Comparison of ENCODE assay signal across 22 cellular contexts in the genomic region with DNA sequence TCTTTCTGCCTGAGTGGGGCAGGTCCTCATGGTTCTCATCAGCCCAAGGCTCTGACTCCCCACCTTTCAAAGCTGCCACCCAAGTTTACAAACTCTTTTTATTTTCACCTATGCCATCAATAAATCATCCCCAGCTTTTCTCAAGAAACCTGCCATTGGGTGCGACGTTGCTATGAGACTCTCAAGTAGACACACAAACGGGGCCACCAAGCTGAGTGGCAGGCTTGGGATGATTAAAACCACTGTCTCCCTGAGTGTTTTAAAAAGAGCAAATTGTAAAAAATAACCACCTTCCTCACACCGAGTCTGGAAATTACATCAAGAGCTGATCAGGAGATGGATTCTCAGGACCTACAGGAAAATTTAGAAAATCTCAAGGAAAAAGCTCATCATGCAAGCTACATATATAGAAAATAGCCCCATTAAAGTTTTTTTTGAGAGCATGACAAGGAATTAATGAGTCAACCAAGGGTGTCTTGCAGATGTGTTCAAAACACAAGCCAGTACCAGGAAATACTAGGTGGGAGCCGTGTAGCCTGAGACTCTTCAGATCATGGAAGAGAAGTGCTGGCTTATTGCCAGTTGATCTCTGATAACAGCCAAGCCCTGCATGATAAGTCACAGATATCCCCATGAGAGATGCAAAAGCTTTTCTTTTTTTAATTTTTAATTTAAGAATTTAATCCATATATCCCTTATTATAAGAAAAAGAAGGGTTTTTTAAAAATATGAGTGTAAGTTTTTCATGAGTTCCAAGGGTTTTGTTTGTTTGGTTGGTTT.
DNase-seq lines count a peak whose midpoint lies in the region; ATAC-seq and TF ChIP-seq lines count a peak whose summit lies in the region.
"Had no signal": no experiment of that assay in that cellular context is flagged by ENCODE, and none has a peak within 500 bp of the region (broad histone marks: within the 10 kb centered on the region; RNA-seq: fewer than 3 reads in every experiment).

No MANE protein-coding gene starts in this region.

- no peaks in the 10 kb centered on the region for H3K27me3 ChIP-seq in right atrium auricular region
- H3K27me3 ChIP-seq in HAP-1 (ENCODE audit: low read depth), result no peaks in the 10 kb centered on the region
- H3K27me3 ChIP-seq: esophagus squamous epithelium had no signal

- H3K4me3 ChIP-seq in right atrium auricular region (no peak overlapping the region), HAP-1 (no peak overlapping the region)
- H3K4me3 ChIP-seq: esophagus squamous epithelium, left lung had no signal

- CTCF ChIA-PET in activated CD8-positive, alpha-beta T cell treated with anti-CD3 and anti-CD28 coated beads, Interleukin-2, amount 10 ng/mL, durations not matched to agents 7 days and 5 days (lab: Charles Lee), result no interaction called here

- H3K4me3 Mint-ChIP-seq in activated CD8-positive, alpha-beta T cell treated with anti-CD3 and anti-CD28 coated beads, Interleukin-2, amount 10 ng/mL, durations not matched to agents 7 days and 5 days, result no peak overlapping the region
- H3K4me3 Mint-ChIP-seq: activated CD4-positive, alpha-beta T cell treated with anti-CD3 and anti-CD28 coated beads, Interleukin-2, amount 10 ng/mL, durations not matched to agents 7 days and 5 days; activated CD8-positive, alpha-beta memory T cell treated with anti-CD3 and anti-CD28 coated beads, Interleukin-2, amount 10 ng/mL, durations not matched to agents 7 days and 5 days; activated naive CD4-positive, alpha-beta T cell treated with anti-CD3 and anti-CD28 coated beads for 36 hours; CD4-positive, alpha-beta memory T cell; H9; immature natural killer cell; naive B cell had no signal

- no peaks in the 10 kb centered on the region for H3K9me3 Mint-ChIP-seq in activated CD8-positive, alpha-beta T cell treated with anti-CD3 and anti-CD28 coated beads, Interleukin-2, amount 10 ng/mL, durations not matched to agents 7 days and 5 days (ENCODE audit: insufficient read depth)
- H3K9me3 Mint-ChIP-seq: activated CD4-positive, alpha-beta T cell treated with anti-CD3 and anti-CD28 coated beads, Interleukin-2, amount 10 ng/mL, durations not matched to agents 7 days and 5 days; activated naive CD4-positive, alpha-beta T cell treated with anti-CD3 and anti-CD28 coated beads for 36 hours; immature natural killer cell had no signal

- POLR2A ChIA-PET in activated CD8-positive, alpha-beta T cell treated with anti-CD3 and anti-CD28 coated beads, Interleukin-2, amount 10 ng/mL, durations not matched to agents 7 days and 5 days (lab: Charles Lee), result interaction anchor here (0.6 kb wide), 1 partner anchor 77 kb away, joined by 3 read pairs; no protein-coding TSS in a partner anchor

- H3K9me3 ChIP-seq in right atrium auricular region (no peaks in the 10 kb centered on the region), HAP-1 (no peaks in the 10 kb centered on the region; the same call in 1 of the 2 replicates)
- H3K9me3 ChIP-seq: esophagus squamous epithelium, left lung had no signal

- H3K27ac ChIP-seq in right atrium auricular region, result no peak overlapping the region
- H3K27ac ChIP-seq: esophagus squamous epithelium, KMS-11, left lung, WERI-Rb-1 had no signal

- H3K36me3 ChIP-seq in right atrium auricular region (no peaks in the 10 kb centered on the region), HAP-1 (replicated peaks) (no peaks in the 10 kb centered on the region)
- H3K36me3 ChIP-seq: esophagus squamous epithelium, left lung, WERI-Rb-1 had no signal

- no peak for TF ChIP-seq CTCF in right atrium auricular region (IDR thresholded peaks at IDR 0.05)

- H3K27me3 Mint-ChIP-seq in activated CD8-positive, alpha-beta T cell treated with anti-CD3 and anti-CD28 coated beads, Interleukin-2, amount 10 ng/mL, durations not matched to agents 7 days and 5 days (ENCODE audit: low read depth), result no peaks in the 10 kb centered on the region
- H3K27me3 Mint-ChIP-seq: activated CD4-positive, alpha-beta T cell treated with anti-CD3 and anti-CD28 coated beads, Interleukin-2, amount 10 ng/mL, durations not matched to agents 7 days and 5 days; activated CD8-positive, alpha-beta memory T cell treated with anti-CD3 and anti-CD28 coated beads, Interleukin-2, amount 10 ng/mL, durations not matched to agents 7 days and 5 days had no signal

- in situ Hi-C loops in HAP-1 (cut with MboI; ENCODE audit: low sequenced_read_pairs), result no loop called here

- H3K4me1 Mint-ChIP-seq in activated CD8-positive, alpha-beta T cell treated with anti-CD3 and anti-CD28 coated beads, Interleukin-2, amount 10 ng/mL, durations not matched to agents 7 days and 5 days (ENCODE audit: low read depth), result no peaks in the 10 kb centered on the region
- H3K4me1 Mint-ChIP-seq: activated CD4-positive, alpha-beta T cell treated with anti-CD3 and anti-CD28 coated beads, Interleukin-2, amount 10 ng/mL, durations not matched to agents 7 days and 5 days; activated CD8-positive, alpha-beta memory T cell treated with anti-CD3 and anti-CD28 coated beads, Interleukin-2, amount 10 ng/mL, durations not matched to agents 7 days and 5 days; CD4-positive, alpha-beta memory T cell; immature natural killer cell; naive B cell had no signal

- H3K27ac Mint-ChIP-seq in activated CD8-positive, alpha-beta T cell treated with anti-CD3 and anti-CD28 coated beads, Interleukin-2, amount 10 ng/mL, durations not matched to agents 7 days and 5 days, result no peak overlapping the region
- H3K27ac Mint-ChIP-seq: activated CD4-positive, alpha-beta T cell treated with anti-CD3 and anti-CD28 coated beads, Interleukin-2, amount 10 ng/mL, durations not matched to agents 7 days and 5 days; activated CD8-positive, alpha-beta memory T cell treated with anti-CD3 and anti-CD28 coated beads, Interleukin-2, amount 10 ng/mL, durations not matched to agents 7 days and 5 days; activated naive CD4-positive, alpha-beta T cell treated with anti-CD3 and anti-CD28 coated beads for 36 hours; CD4-positive, alpha-beta memory T cell; immature natural killer cell; naive B cell had no signal

- DNase-seq in NCI-H2196 (lab: John Stamatoyannopoulos, UW; ENCODE audit: unreplicated experiment) (peak; percentile 57), NCI-H2196 treated with DMSO at 0.1 percent for 48 hours (lab: John Stamatoyannopoulos, UW; ENCODE audit: unreplicated experiment) (no peak), NCI-H146 treated with DMSO at 0.1 percent for 48 hours (lab: John Stamatoyannopoulos, UW; ENCODE audit: unreplicated experiment) (peak; percentile 8), NCI-H345 treated with DMSO at 0.1 percent for 48 hours (lab: John Stamatoyannopoulos, UW; ENCODE audit: unreplicated experiment) (peak; percentile 91), left kidney (ENCODE audit: low read depth, low spot score) (peak; percentile 39), right atrium auricular region (ENCODE audit: low spot score) (no peak), HAP-1 (ENCODE audit: low spot score in 2 of 2) (no peak)
- no peak for DNase-seq in activated CD8-positive, alpha-beta T cell treated with anti-CD3 and anti-CD28 coated beads, Interleukin-2, amount 10 ng/mL, durations not matched to agents 7 days and 5 days
- DNase-seq: activated CD4-positive, alpha-beta T cell treated with anti-CD3 and anti-CD28 coated beads, Interleukin-2, amount 10 ng/mL, durations not matched to agents 7 days and 5 days; activated CD8-positive, alpha-beta memory T cell treated with anti-CD3 and anti-CD28 coated beads, Interleukin-2, amount 10 ng/mL, durations not matched to agents 7 days and 5 days; activated naive CD4-positive, alpha-beta T cell treated with anti-CD3 and anti-CD28 coated beads for 36 hours; CD4-positive, alpha-beta memory T cell; DND-41; esophagus squamous epithelium; H9; immature natural killer cell; left lung; naive B cell; NCI-H524 treated with DMSO at 0.1 percent for 48 hours; occipital lobe; WERI-Rb-1 had no signal

- no peak for ATAC-seq in activated CD8-positive, alpha-beta T cell treated with anti-CD3 and anti-CD28 coated beads, Interleukin-2, amount 10 ng/mL, durations not matched to agents 7 days and 5 days
- ATAC-seq: activated CD8-positive, alpha-beta memory T cell treated with anti-CD3 and anti-CD28 coated beads, Interleukin-2, amount 10 ng/mL, durations not matched to agents 7 days and 5 days had no signal

- no peaks in the 10 kb centered on the region for H3K36me3 Mint-ChIP-seq in activated CD8-positive, alpha-beta T cell treated with anti-CD3 and anti-CD28 coated beads, Interleukin-2, amount 10 ng/mL, durations not matched to agents 7 days and 5 days (ENCODE audit: low read depth)
- H3K36me3 Mint-ChIP-seq: activated CD8-positive, alpha-beta memory T cell treated with anti-CD3 and anti-CD28 coated beads, Interleukin-2, amount 10 ng/mL, durations not matched to agents 7 days and 5 days; CD4-positive, alpha-beta memory T cell; immature natural killer cell; naive B cell had no signal

- H3K4me1 ChIP-seq in right atrium auricular region, result no peaks in the 10 kb centered on the region
- no peaks in the 10 kb centered on the region for H3K4me1 ChIP-seq in HAP-1
- H3K4me1 ChIP-seq: esophagus squamous epithelium, left lung had no signal

Comparison
In these comparisons a context has a peak if more than half of its experiments do, and no peak if none do; other contexts are left out.
1. DNase-seq: peak in NCI-H2196 (single experiment), NCI-H146 treated with DMSO at 0.1 percent for 48 hours (single experiment), NCI-H345 treated with DMSO at 0.1 percent for 48 hours (single experiment) and left kidney (single experiment); none in NCI-H2196 treated with DMSO at 0.1 percent for 48 hours (single experiment), right atrium auricular region (single experiment), HAP-1 (0 of 2) and activated CD8-positive, alpha-beta T cell treated with anti-CD3 and anti-CD28 coated beads, Interleukin-2, amount 10 ng/mL, durations not matched to agents 7 days and 5 days (single experiment).